In the genomic region with DNA sequence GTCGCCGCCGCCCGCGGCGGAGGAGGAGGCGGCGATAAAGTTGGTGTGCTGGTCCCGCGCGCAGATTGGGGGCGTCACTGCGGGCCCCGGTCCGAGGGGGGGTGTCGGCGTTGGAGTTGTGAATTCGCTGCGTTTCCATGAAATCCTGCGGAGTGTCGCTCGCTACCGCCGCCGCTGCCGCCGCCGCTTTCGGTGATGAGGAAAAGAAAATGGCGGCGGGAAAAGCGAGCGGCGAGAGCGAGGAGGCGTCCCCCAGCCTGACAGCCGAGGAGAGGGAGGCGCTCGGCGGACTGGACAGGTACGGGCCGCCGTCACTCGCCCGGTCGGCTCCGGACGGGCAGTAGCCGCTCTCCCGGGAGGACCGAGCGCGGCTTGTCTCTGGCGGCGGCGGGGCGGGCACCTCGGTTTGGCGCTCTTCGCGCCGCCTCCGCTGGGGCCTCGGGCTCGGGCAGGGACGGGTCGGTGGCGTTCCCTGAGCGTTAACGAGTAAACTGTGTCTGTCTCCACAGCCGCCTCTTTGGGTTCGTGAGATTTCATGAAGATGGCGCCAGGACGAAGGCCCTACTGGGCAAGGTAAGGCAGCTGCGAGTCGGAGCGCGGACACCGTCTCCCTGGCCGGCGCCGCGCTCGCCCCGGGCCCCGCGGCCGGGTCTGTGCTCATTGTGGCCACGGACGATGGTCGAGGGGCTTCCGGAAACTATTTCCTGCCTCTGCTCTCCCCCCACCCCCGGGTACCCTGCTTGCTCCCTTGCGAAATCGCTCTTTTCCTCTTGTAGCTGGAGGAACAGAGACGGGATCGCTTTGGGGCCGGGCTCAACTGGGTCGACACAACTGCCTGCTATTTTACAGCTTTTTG, we compare ENCODE assay signal across 8 cellular contexts. TPM values are rescaled to one million over a fixed set of nuclear protein-coding genes. Genes with fewer than 3 reads are reported as not detected.
DNase-seq lines count a peak whose midpoint lies in the region; ATAC-seq and TF ChIP-seq lines count a peak whose summit lies in the region.

No MANE protein-coding gene starts in this region.

- H3K4me3 ChIP-seq in osteoblast (ENCODE audit: insufficient read depth, low read length) (peak overlapping the region; percentile 91), upper lobe of right lung (peak overlapping the region; percentile 63)

- H3K27me3 Mint-ChIP-seq in activated naive CD4-positive, alpha-beta T cell treated with anti-CD3 and anti-CD28 coated beads for 36 hours (ENCODE audit: low read depth) = no peaks in the 10 kb centered on the region

- peak overlapping the region; percentile 98 for H3K27ac Mint-ChIP-seq in activated naive CD4-positive, alpha-beta T cell treated with anti-CD3 and anti-CD28 coated beads for 36 hours

- H3K79me2 ChIP-seq in osteoblast (ENCODE audit: insufficient read depth, low read length) = peaks cover 65% of the 10 kb centered on the region

- TF ChIP-seq CTCF in GM10266 (IDR thresholded peaks at IDR 0.05; ENCODE audit: control insufficient read depth, insufficient read depth, low read depth, missing control alignments) (no peak), osteoblast (IDR thresholded peaks at IDR 0.05; ENCODE audit: extremely low read depth, low read depth, low read length) (no peak), upper lobe of right lung (IDR thresholded peaks at IDR 0.05) (no peak)

- intact Hi-C loops in activated naive CD4-positive, alpha-beta T cell treated with anti-CD3 and anti-CD28 coated beads for 36 hours (cut with micrococcal nuclease) = loop anchor here (1.0 to 10.0 kb wide), 7 partner anchors 30 to 629 kb away; a partner anchor contains a TSS
- intact Hi-C loops in upper lobe of right lung (cut with DNase I) = no loop called here

- ATAC-seq in HG03159 (IDR thresholded peaks at IDR 0.05; ENCODE audit: unreplicated experiment) = peak; percentile 10
- peak; percentile 38 for ATAC-seq in upper lobe of right lung

- H3K4me2 ChIP-seq in osteoblast (ENCODE audit: insufficient read depth, low read length) = peak overlapping the region; percentile 97

- H3K4me1 ChIP-seq in osteoblast (ENCODE audit: insufficient read depth, low read length) = peaks cover 10% of the 10 kb centered on the region
- peaks cover 4% of the 10 kb centered on the region for H3K4me1 ChIP-seq in upper lobe of right lung

- TF ChIP-seq POLR2A in Raji (IDR thresholded peaks at IDR 0.05; ENCODE audit: insufficient read depth, low read depth, low read length) = 0 out of 2 replicates have a peak, but pooled peaks have one; percentile 12

- H3K9me3 ChIP-seq in osteoblast (ENCODE audit: low read depth, low read length) (no peaks in the 10 kb centered on the region), upper lobe of right lung (no peaks in the 10 kb centered on the region)

- H3K27me3 ChIP-seq in osteoblast (ENCODE audit: insufficient read depth, low read length) (no peaks in the 10 kb centered on the region), upper lobe of right lung (no peaks in the 10 kb centered on the region)

- H4K20me1 ChIP-seq in osteoblast (ENCODE audit: insufficient read depth, low read length) = peaks cover 25% of the 10 kb centered on the region

- H3K9me3 Mint-ChIP-seq in activated naive CD4-positive, alpha-beta T cell treated with anti-CD3 and anti-CD28 coated beads for 36 hours = no peaks in the 10 kb centered on the region

- H3K27ac ChIP-seq in osteoblast (ENCODE audit: low read depth, low read length) = peak overlapping the region; percentile 80
- H3K27ac ChIP-seq in upper lobe of right lung = peak overlapping the region; percentile 96

- DNase-seq in GM10266 (ENCODE audit: extremely low spot score) (peak; percentile 27), glomerular visceral epithelial cell (ENCODE audit: extremely low spot score) (peak; percentile 38), osteoblast (ENCODE audit: insufficient read length, low spot score, missing footprints) (peak; percentile 88), upper lobe of right lung (peak; percentile 76), HuH-7 (ENCODE audit: low spot score) (no peak)
- peak; percentile 40 for DNase-seq in activated naive CD4-positive, alpha-beta T cell treated with anti-CD3 and anti-CD28 coated beads for 36 hours

- CTCF ChIA-PET in activated naive CD4-positive, alpha-beta T cell treated with anti-CD3 and anti-CD28 coated beads for 36 hours (lab: Charles Lee) = interaction anchor here (0.6 kb wide), 1 partner anchor 203 kb away, joined by 6 read pairs; no protein-coding TSS in a partner anchor

- peak overlapping the region; percentile 93 for H3K4me3 Mint-ChIP-seq in activated naive CD4-positive, alpha-beta T cell treated with anti-CD3 and anti-CD28 coated beads for 36 hours

- peaks cover 7% of the 10 kb centered on the region for H3K4me1 Mint-ChIP-seq in activated naive CD4-positive, alpha-beta T cell treated with anti-CD3 and anti-CD28 coated beads for 36 hours (ENCODE audit: low read depth)

- peaks cover 3% of the 10 kb centered on the region for H3K36me3 ChIP-seq in osteoblast (ENCODE audit: insufficient read depth, low read length)
- no peaks in the 10 kb centered on the region for H3K36me3 ChIP-seq in upper lobe of right lung

- peaks cover 4% of the 10 kb centered on the region for H3K36me3 Mint-ChIP-seq in activated naive CD4-positive, alpha-beta T cell treated with anti-CD3 and anti-CD28 coated beads for 36 hours (ENCODE audit: low read depth)

- H2AFZ ChIP-seq in osteoblast (ENCODE audit: low read length) = peak overlapping the region; percentile 95

RNA-seq across cellular contexts. Expression of a gene that starts 0.7 kb away (rescaled TPM):
- total RNA-seq in activated naive CD4-positive, alpha-beta T cell treated with anti-CD3 and anti-CD28 coated beads for 36 hours = 10 to 100 TPM; 21.5 to 22.5 TPM
- total RNA-seq in osteoblast (20.3 and 33.0 TPM in 2 replicates), upper lobe of right lung (24.7 TPM)

RNA-seq across cellular contexts. Expression of a gene that starts 29.8 kb away (rescaled TPM):
- total RNA-seq in activated naive CD4-positive, alpha-beta T cell treated with anti-CD3 and anti-CD28 coated beads for 36 hours = not detected
- not detected in 2 replicates for total RNA-seq in osteoblast
- total RNA-seq in upper lobe of right lung = not detected
